In genomic region chr3:14513566-14514322, GRCh38 we compare ENCODE assay signal across 1 cellular context.
TF ChIP-seq lines count a peak whose summit lies in the region.

No MANE protein-coding gene starts in this region.

TF ChIP-seq in H1, 55 proteins besides CTCF, POLR2A, EP300 and RAD21:
- TF ChIP-seq YY1 (IDR thresholded peaks at IDR 0.05; ENCODE audit: low read depth, low read length): no peak
- TF ChIP-seq BRCA1 (IDR thresholded peaks at IDR 0.05; ENCODE audit: low read depth, low read length): no peak
- TF ChIP-seq SRF (IDR thresholded peaks at IDR 0.05; ENCODE audit: low read depth, low read length): no peak
- no peak for TF ChIP-seq RFX5 (IDR thresholded peaks at IDR 0.05; ENCODE audit: borderline replicate concordance, low read depth, low read length)
- TF ChIP-seq JUN (IDR thresholded peaks at IDR 0.05; ENCODE audit: low read depth, low read length): no peak
- no peak for TF ChIP-seq NRF1 (IDR thresholded peaks at IDR 0.05; ENCODE audit: low read depth, low read length)
